Comparison of ENCODE assay signal across 24 cellular contexts in genomic region chr6:88119769-88120168, GRCh38. TPM values are rescaled to one million over a fixed set of nuclear protein-coding genes. Genes with fewer than 3 reads are reported as not detected.
DNase-seq lines count a peak whose midpoint lies in the region; ATAC-seq, FAIRE-seq and TF ChIP-seq lines count a peak whose summit lies in the region.
"Had no signal": no experiment of that assay in that cellular context is flagged by ENCODE, and none has a peak within 500 bp of the region (broad histone marks: within the 10 kb centered on the region; RNA-seq: fewer than 3 reads in every experiment).

No MANE protein-coding gene starts in this region.

- no peak overlapping the region for H3K27ac ChIP-seq in mammary epithelial cell (ENCODE audit: insufficient read depth, low read depth, low read length)
- no peak overlapping the region for H3K27ac ChIP-seq in GM12878 (ENCODE audit: control insufficient read depth, insufficient read depth)
- H3K27ac ChIP-seq in neuronal stem cell (replicated peaks; ENCODE audit: low read length): no peak overlapping the region
- no peak overlapping the region for H3K27ac ChIP-seq in esophagus squamous epithelium
- H3K27ac ChIP-seq in CD8-positive, alpha-beta T cell (ENCODE audit: low read depth, low read length): no peak overlapping the region
- H3K27ac ChIP-seq: neutrophil, thyroid gland had no signal

- H3K4me1 Mint-ChIP-seq in MCF 10A (ENCODE audit: insufficient read depth, unreplicated experiment): no peaks in the 10 kb centered on the region
- H3K4me1 Mint-ChIP-seq in CD8-positive, alpha-beta T cell (ENCODE audit: low read depth): no peaks in the 10 kb centered on the region

- no peak for ATAC-seq in GM12878
- ATAC-seq in CD8-positive, alpha-beta T cell: no peak
- ATAC-seq: Panc1, sciatic nerve had no signal

- no peak overlapping the region for H3K4me3 ChIP-seq in mammary epithelial cell (replicated peaks in 1 of 3; ENCODE audit: insufficient read depth in 1 of 3, low read depth in 2 of 3, low read length in 3 of 3)
- no peak overlapping the region for H3K4me3 ChIP-seq in NB4 (ENCODE audit: low read depth, low read length)
- no peak overlapping the region for H3K4me3 ChIP-seq in GM12878
- no peak overlapping the region for H3K4me3 ChIP-seq in neuronal stem cell (ENCODE audit: low read length in 2 of 2)
- no peak overlapping the region for H3K4me3 ChIP-seq in esophagus squamous epithelium
- H3K4me3 ChIP-seq in CD8-positive, alpha-beta T cell (ENCODE audit: low read depth, low read length): no peak overlapping the region
- H3K4me3 ChIP-seq: thyroid gland had no signal

- no peaks in the 10 kb centered on the region for H3K36me3 ChIP-seq in mammary epithelial cell (ENCODE audit: insufficient read depth, low read length)
- no peaks in the 10 kb centered on the region for H3K36me3 ChIP-seq in GM12878 (ENCODE audit: control insufficient read depth in 2 of 2, insufficient read depth in 2 of 2, low read length in 1 of 2)
- H3K36me3 ChIP-seq in neuronal stem cell (replicated peaks in 1 of 2; ENCODE audit: control insufficient read depth in 2 of 2, insufficient read depth in 2 of 2, low read length in 2 of 2): no peaks in the 10 kb centered on the region
- H3K36me3 ChIP-seq in esophagus squamous epithelium: no peaks in the 10 kb centered on the region
- H3K36me3 ChIP-seq in CD8-positive, alpha-beta T cell (ENCODE audit: insufficient read depth, low read length): no peaks in the 10 kb centered on the region
- H3K36me3 ChIP-seq: neutrophil, thyroid gland had no signal

- FAIRE-seq in GM12878 (lab: Jason Lieb, UNC): no peak
- FAIRE-seq: D721Med, endometrium, islet of Langerhans had no signal

- RAD21 ChIA-PET in GM12878 (lab: Charles Lee; ENCODE audit: unreplicated experiment): no interaction called here

- TF ChIP-seq CTCF in MCF 10A (IDR thresholded peaks at IDR 0.05; ENCODE audit: unreplicated experiment) (no peak), mammary epithelial cell (conservative IDR thresholded peaks at IDR 0.05 in 1 of 2, IDR thresholded peaks at IDR 0.05 in 1 of 2; ENCODE audit: extremely low read depth in 1 of 2, insufficient read depth in 1 of 2, low read depth in 1 of 2, low read length in 2 of 2) (no peak), NB4 (IDR thresholded peaks at IDR 0.05; ENCODE audit: low read depth, low read length) (no peak), GM12878 (IDR thresholded peaks at IDR 0.05 in 2 of 3, conservative IDR thresholded peaks at IDR 0.05 in 1 of 3; ENCODE audit: control insufficient read depth in 2 of 3, extremely low read depth in 1 of 3, insufficient read depth in 1 of 3, low read depth in 3 of 3, low read length in 3 of 3) (no peak), esophagus squamous epithelium (IDR thresholded peaks at IDR 0.05) (no peak)
- TF ChIP-seq CTCF in CD8-positive, alpha-beta T cell (IDR thresholded peaks at IDR 0.05): no peak

- H4K8ac ChIP-seq in neuronal stem cell (ENCODE audit: low read depth, low read length): no peak overlapping the region

- H2AK5ac ChIP-seq in neuronal stem cell (ENCODE audit: low read depth, low read length): no peak overlapping the region

- 27% methylated on average over 2 of the region's 2 CpGs for WGBS in mammary epithelial cell (ENCODE audit: low coverage, missing lambda C conversion rate)
- WGBS in GM12878 (ENCODE audit: insufficient coverage, insufficient replicate concordance, low lambda C conversion rate, missing lambda C conversion rate): 44% methylated on average over 2 of the region's 2 CpGs
- WGBS in neuronal stem cell (ENCODE audit: extremely low coverage in 2 of 2, insufficient read length in 2 of 2, insufficient replicate concordance in 1 of 2), 2 donors: no CpG with 5 or more reads among the region's 2 CpGs
- 47 to 48% methylated on average over 2 of the region's 2 CpGs for WGBS in esophagus squamous epithelium, 2 donors

- H3K79me1 ChIP-seq in neuronal stem cell (ENCODE audit: low read depth, low read length): no peaks in the 10 kb centered on the region

- no peak overlapping the region for H2AFZ ChIP-seq in mammary epithelial cell (ENCODE audit: low read depth, low read length)
- H2AFZ ChIP-seq in GM12878 (ENCODE audit: control insufficient read depth, low read depth, low read length): no peak overlapping the region
- no peak overlapping the region for H2AFZ ChIP-seq in neuronal stem cell (ENCODE audit: low read length)

- TF ChIP-seq POLR2A in NB4 (IDR thresholded peaks at IDR 0.05; ENCODE audit: extremely low read depth, insufficient read length): no peak
- TF ChIP-seq POLR2A in GM12878 (IDR thresholded peaks at IDR 0.05; ENCODE audit: low read depth, low read length): no peak
- no peak for TF ChIP-seq POLR2A in esophagus squamous epithelium (IDR thresholded peaks at IDR 0.05)

- H4K20me1 ChIP-seq in mammary epithelial cell (ENCODE audit: insufficient read depth, low read length): no peaks in the 10 kb centered on the region
- no peaks in the 10 kb centered on the region for H4K20me1 ChIP-seq in GM12878 (ENCODE audit: control insufficient read depth, insufficient read depth)

- BruUV-seq in MCF 10A (replicated peaks; lab: Mats Ljungman, UMichigan) (no TSS peak), mammary epithelial cell (replicated peaks; lab: Mats Ljungman, UMichigan) (no TSS peak), GM12878 (replicated peaks; lab: Mats Ljungman, UMichigan) (no TSS peak)

- DNase-seq in MCF 10A (ENCODE audit: unreplicated experiment) (peak; percentile 47), mammary epithelial cell (no peak), NB4 (ENCODE audit: low read depth) (peak; percentile 27), GM12878 (ENCODE audit: low read depth, low spot score) (no peak), neuronal stem cell (ENCODE audit: low spot score) (peak; percentile 45), kidney tubule cell (ENCODE audit: low spot score) (no peak), esophagus squamous epithelium (lab: John Stamatoyannopoulos, UW) (no peak)
- no peak for DNase-seq in CD8-positive, alpha-beta T cell
- DNase-seq: activated CD4-positive, alpha-beta T cell treated with anti-CD3 and anti-CD28 coated beads for 4 hours; caudate nucleus; KG1; NCI-H1694; NCI-H524 treated with DMSO at 0.1 percent for 48 hours; stimulated activated CD4-positive, alpha-beta T cell treated with anti-CD3 and anti-CD28 coated beads, Interleukin-2, amount 100 ng/mL, for 48 hours; thyroid gland had no signal

- no peak overlapping the region for H3K4ac ChIP-seq in neuronal stem cell (ENCODE audit: low read length)

- no peak overlapping the region for H2BK5ac ChIP-seq in neuronal stem cell (ENCODE audit: low read length)

- no peak overlapping the region for H3K4me3 Mint-ChIP-seq in MCF 10A (ENCODE audit: unreplicated experiment)
- H3K4me3 Mint-ChIP-seq in CD8-positive, alpha-beta T cell: no peak overlapping the region
- H3K4me3 Mint-ChIP-seq: activated naive CD8-positive, alpha-beta T cell had no signal

- TF ChIP-seq RAD21 in GM12878 (IDR thresholded peaks at IDR 0.05; ENCODE audit: insufficient read depth, low read depth, low read length): no peak

- SMC1A ChIA-PET in GM12878 (lab: Charles Lee; ENCODE audit: uncharacterized antibody, unreplicated experiment): interaction anchor here (1.0 to 1.5 kb wide), 5 partner anchors 11 to 748 kb away, joined by 3 to 6 read pairs (median 3); no protein-coding TSS in a partner anchor

- POLR2A ChIA-PET in MCF 10A (lab: Yijun Ruan, JAX) (no interaction called here), GM12878 (lab: Charles Lee) (interaction anchor here (1.1 kb wide), 1 partner anchor 16 kb away, joined by 4 read pairs; no protein-coding TSS in a partner anchor)
- POLR2A ChIA-PET in CD8-positive, alpha-beta T cell (lab: Charles Lee): no interaction called here

- intact Hi-C loops in MCF 10A (cut with micrococcal nuclease): no loop called here
- intact Hi-C loops in mammary epithelial cell (cut with micrococcal nuclease): no loop called here
- intact Hi-C loops in GM12878 (cut with micrococcal nuclease; ENCODE audit: unreplicated experiment): no loop called here
- intact Hi-C loops in esophagus squamous epithelium (cut with DNase I): no loop called here
- intact Hi-C loops in CD8-positive, alpha-beta T cell (cut with DNase I, micrococcal nuclease): no loop called here

- H3K9ac ChIP-seq in mammary epithelial cell (ENCODE audit: insufficient read depth, low read length) (no peak overlapping the region), GM12878 (ENCODE audit: control insufficient read depth, insufficient read depth, low read length) (no peak overlapping the region), neuronal stem cell (ENCODE audit: low read depth, low read length, poor library complexity) (no peak overlapping the region)

- H3K79me2 ChIP-seq in mammary epithelial cell (ENCODE audit: insufficient read depth, low read length) (no peaks in the 10 kb centered on the region), GM12878 (ENCODE audit: control insufficient read depth, insufficient read depth, low read length) (no peaks in the 10 kb centered on the region)

- H2BK12ac ChIP-seq in neuronal stem cell (ENCODE audit: low read length): no peak overlapping the region

- H3K9me3 Mint-ChIP-seq in MCF 10A (ENCODE audit: unreplicated experiment): no peaks in the 10 kb centered on the region
- H3K9me3 Mint-ChIP-seq in CD8-positive, alpha-beta T cell: no peaks in the 10 kb centered on the region

- dilution Hi-C loops in mammary epithelial cell (cut with HindIII; ENCODE audit: low sequenced_read_pairs): no loop called here

- no peak overlapping the region for H3K4me2 ChIP-seq in mammary epithelial cell (ENCODE audit: insufficient read depth, low read depth, low read length)
- no peak overlapping the region for H3K4me2 ChIP-seq in GM12878 (ENCODE audit: control insufficient read depth, insufficient read depth)
- H3K4me2 ChIP-seq in neuronal stem cell (ENCODE audit: insufficient read depth, low read length, poor library complexity, severe bottlenecking): no peak overlapping the region

- H3K9me3 ChIP-seq in mammary epithelial cell (replicated peaks; ENCODE audit: insufficient read depth, low read length): peaks cover 11% of the 10 kb centered on the region
- peaks cover 2% of the 10 kb centered on the region; the same call in 2 of the 3 replicates for H3K9me3 ChIP-seq in GM12878 (replicated peaks; ENCODE audit: control insufficient read depth, insufficient read depth, low read length)
- peaks cover 0 to 1% of the 10 kb centered on the region in 2 donors for H3K9me3 ChIP-seq in neuronal stem cell (replicated peaks in 1 of 2; ENCODE audit: control insufficient read depth in 2 of 2, insufficient read depth in 1 of 2, low read depth in 1 of 2, low read length in 2 of 2)
- H3K9me3 ChIP-seq in esophagus squamous epithelium: peaks cover 0 to 8% (median 7%) of the 10 kb centered on the region in 3 donors
- no peaks in the 10 kb centered on the region for H3K9me3 ChIP-seq in CD8-positive, alpha-beta T cell (ENCODE audit: low read length)
- H3K9me3 ChIP-seq: neutrophil, thyroid gland had no signal

- no peaks in the 10 kb centered on the region for H3K36me3 Mint-ChIP-seq in MCF 10A (ENCODE audit: insufficient read depth, unreplicated experiment)
- H3K36me3 Mint-ChIP-seq in CD8-positive, alpha-beta T cell: no peaks in the 10 kb centered on the region
- H3K36me3 Mint-ChIP-seq: activated naive CD8-positive, alpha-beta T cell had no signal

- CTCF ChIA-PET in MCF 10A (lab: Yijun Ruan, JAX): no interaction called here
- CTCF ChIA-PET in mammary epithelial cell (lab: Charles Lee; ENCODE audit: low non-redundant PET): no interaction called here
- CTCF ChIA-PET in GM12878 (lab: Yijun Ruan, JAX): interaction anchor here (1.1 to 1.5 kb wide), 2 partner anchors 15 to 27 kb away, joined by 3 read pairs; no protein-coding TSS in a partner anchor
- CTCF ChIA-PET in CD8-positive, alpha-beta T cell (lab: Charles Lee): no interaction called here

- no peak overlapping the region for H4K91ac ChIP-seq in neuronal stem cell (ENCODE audit: low read depth, low read length, poor library complexity)

- no peak overlapping the region for H2BK15ac ChIP-seq in neuronal stem cell (ENCODE audit: low read length)

- no peak overlapping the region for H3K23ac ChIP-seq in neuronal stem cell (ENCODE audit: low read depth, low read length, poor library complexity)

- no peaks in the 10 kb centered on the region for H3K27me3 ChIP-seq in mammary epithelial cell (ENCODE audit: insufficient read depth, low read length)
- no peaks in the 10 kb centered on the region for H3K27me3 ChIP-seq in GM12878 (replicated peaks in 1 of 2; ENCODE audit: control insufficient read depth in 2 of 2, insufficient read depth in 2 of 2, low read length in 1 of 2)
- H3K27me3 ChIP-seq in neuronal stem cell (ENCODE audit: control insufficient read depth in 3 of 3, insufficient read depth in 3 of 3, low read depth in 1 of 3, low read length in 3 of 3): no peaks in the 10 kb centered on the region
- no peaks in the 10 kb centered on the region for H3K27me3 ChIP-seq in esophagus squamous epithelium
- H3K27me3 ChIP-seq in CD8-positive, alpha-beta T cell (ENCODE audit: insufficient read depth, low read length): peaks cover 3% of the 10 kb centered on the region
- H3K27me3 ChIP-seq: neutrophil, thyroid gland had no signal

- no peak overlapping the region for H2BK120ac ChIP-seq in neuronal stem cell (ENCODE audit: low read depth, low read length)

- in situ Hi-C loops in mammary epithelial cell (cut with MboI; ENCODE audit: low sequenced_read_pairs in 2 of 2): no loop called here
- in situ Hi-C loops in GM12878 (cut with MboI): no loop called here

- H3K18ac ChIP-seq in neuronal stem cell (ENCODE audit: low read length): no peak overlapping the region

- no peaks in the 10 kb centered on the region for H3K4me1 ChIP-seq in mammary epithelial cell (ENCODE audit: insufficient read depth, low read length)
- H3K4me1 ChIP-seq in GM12878 (ENCODE audit: control insufficient read depth, insufficient read depth, low read length): no peaks in the 10 kb centered on the region
- no peaks in the 10 kb centered on the region for H3K4me1 ChIP-seq in neuronal stem cell (ENCODE audit: control insufficient read depth in 2 of 2, insufficient read depth in 1 of 2, low read depth in 1 of 2, low read length in 2 of 2)
- H3K4me1 ChIP-seq in esophagus squamous epithelium: no peaks in the 10 kb centered on the region
- H3K4me1 ChIP-seq in CD8-positive, alpha-beta T cell (ENCODE audit: insufficient read depth, low read length): no peaks in the 10 kb centered on the region
- H3K4me1 ChIP-seq: thyroid gland had no signal

- H3K27me3 Mint-ChIP-seq in MCF 10A (ENCODE audit: insufficient read depth, unreplicated experiment): peaks cover 31% of the 10 kb centered on the region
- peaks cover 17% of the 10 kb centered on the region for H3K27me3 Mint-ChIP-seq in CD8-positive, alpha-beta T cell (ENCODE audit: low read depth)

- no peak overlapping the region for H3K27ac Mint-ChIP-seq in MCF 10A (ENCODE audit: low read depth, unreplicated experiment)
- H3K27ac Mint-ChIP-seq in CD8-positive, alpha-beta T cell: no peak overlapping the region
- H3K27ac Mint-ChIP-seq: activated naive CD8-positive, alpha-beta T cell had no signal

- no peak for TF ChIP-seq EP300 in GM12878 (IDR thresholded peaks at IDR 0.05; ENCODE audit: borderline replicate concordance in 1 of 2, control insufficient read depth in 1 of 2, low read depth in 2 of 2, low read length in 2 of 2)

- no peak overlapping the region for H3K14ac ChIP-seq in neuronal stem cell (ENCODE audit: low read length)

RNA-seq across cellular contexts. Expression of gene CNR1, which starts 46.4 kb away (rescaled TPM):
- total RNA-seq in MCF 10A (2022) (0.16 TPM in 1 of 2 replicates, not detected in the other), mammary epithelial cell (not detected), GM12878 (2014; rRNA removed) (11.1 and 13.6 TPM in 2 replicates), GM12878 (2014; rRNA removed; fragmentation: Illumina TruSeq; extraction: Trizol) (10.1 and 10.9 TPM in 2 replicates), GM12878 (2021) (15.4 TPM in 2 replicates), esophagus squamous epithelium (1 to 10 TPM in 2 of 4 donors, under 1 TPM in 2; 0.38 to 7.2 (median 2.7) TPM)
- polyA plus RNA-seq in mammary epithelial cell (not detected), GM12878 (2011; rRNA removed) (3.6 TPM in 2 replicates), GM12878 (2014; fragmentation: Illumina TruSeq; extraction: Trizol) (12.2 and 12.9 TPM in 2 replicates), GM12878 (2014; fragmentation: Nextera tagmentation; extraction: Ambion mirVana) (1 to 10 TPM; 2.2 to 3.1 TPM), GM12878 (2014; rRNA removed) (9.5 and 11.1 TPM in 2 replicates), GM12878 (2016; fragmentation: Nextera tagmentation; extraction: Ambion mirVana) (1 to 10 TPM; 5.9 to 6.8 TPM)
- not detected for polyA minus RNA-seq in mammary epithelial cell
- 26.8 and 29.4 TPM in 2 replicates for total RNA-seq in GM12878 (2013; cell fraction: nucleolus; rRNA removed)
- 2.0 TPM for polyA plus RNA-seq in GM12878 (2011; ENCODE audit: low read depth)
- polyA plus RNA-seq in GM12878 (2011; cell fraction: cytosol; rRNA removed): 6.0 and 6.2 TPM in 2 replicates
- polyA plus RNA-seq in GM12878 (2011; cell fraction: nucleus; rRNA removed): 17.5 and 20.6 TPM in 2 replicates
- polyA plus RNA-seq in GM12878 (2012): 1.7 and 2.5 TPM in 2 replicates
- polyA minus RNA-seq in GM12878 (2011; rRNA and poly(A)+ RNA removed): 14.4 and 16.5 TPM in 2 replicates
- 1.9 and 6.0 TPM in 2 replicates for polyA minus RNA-seq in GM12878 (2011; cell fraction: cytosol; rRNA and poly(A)+ RNA removed)
- 5.1 and 10.3 TPM in 2 replicates for polyA minus RNA-seq in GM12878 (2011; cell fraction: nucleus; rRNA and poly(A)+ RNA removed)
- polyA plus RNA-seq in neuronal stem cell (2013, experiment 1 of 2): 0.53 TPM
- polyA plus RNA-seq in neuronal stem cell (2013, experiment 2 of 2): 0.64 TPM
- total RNA-seq in CD8-positive, alpha-beta T cell: not detected
- total RNA-seq: glomerular endothelial cell; T-helper 1 cell treated with Interleukin-12 subunit alpha and Interleukin-12 subunit beta and Interleukin-4 antibody, amounts not matched to agents 30 ng/mL and 1 ng/mL, for 36 hours had no signal

Comparison
In these comparisons a context has a peak if more than half of its experiments do, and no peak if none do; other contexts are left out.
1. DNase-seq: peak in MCF 10A (single experiment), NB4 (single experiment) and neuronal stem cell (single experiment); none in mammary epithelial cell (single experiment), GM12878 (single experiment), kidney tubule cell (single experiment), esophagus squamous epithelium (single experiment) and CD8-positive, alpha-beta T cell (0 of 7).